Comparison of ENCODE assay signal across 2 cellular contexts in the genomic region with DNA sequence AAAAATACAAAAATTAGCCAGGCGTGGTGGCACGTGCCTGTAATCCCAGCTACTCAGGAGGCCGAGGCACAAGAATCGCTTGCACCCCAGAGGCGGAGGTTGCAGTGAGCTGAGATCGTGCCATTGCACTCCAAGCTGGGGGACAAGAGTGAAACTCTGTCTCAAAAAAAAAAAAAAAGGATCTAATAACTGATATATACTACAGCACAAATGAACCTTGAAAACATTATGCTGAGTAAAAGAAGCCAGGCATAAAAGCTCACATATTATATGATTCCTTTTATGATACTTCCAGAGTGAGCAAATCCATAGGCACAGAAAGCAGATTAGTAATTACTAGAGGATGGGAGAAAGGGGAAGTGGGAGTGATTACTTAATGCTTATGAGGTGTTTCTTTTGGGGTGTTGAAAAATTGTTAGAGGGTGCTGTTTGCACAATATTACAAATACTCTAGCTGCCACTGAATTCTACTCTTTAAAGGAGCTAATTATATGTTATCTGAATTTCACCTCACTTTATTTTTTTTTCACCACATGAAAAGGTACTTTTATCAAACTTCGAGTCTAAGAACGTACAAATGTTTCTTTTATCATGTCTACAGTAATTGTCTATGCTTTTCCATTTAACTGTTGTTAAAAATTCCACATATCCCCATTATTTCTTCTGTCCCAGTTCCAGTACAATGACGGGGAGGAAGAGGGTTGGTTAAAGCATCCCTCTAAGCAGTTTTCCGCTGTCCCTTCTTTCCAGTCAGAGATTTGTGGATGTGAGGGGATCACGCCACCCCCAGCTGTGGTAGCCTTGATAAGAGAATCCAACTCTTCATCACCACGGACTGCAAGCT.
TF ChIP-seq lines count a peak whose summit lies in the region.

No MANE protein-coding gene starts in this region.

TF ChIP-seq in SK-N-SH, 30 proteins besides CTCF, POLR2A, EP300 and RAD21 (continued from another document):
- TF ChIP-seq ELF1 (IDR thresholded peaks at IDR 0.05) (no peak), TEAD4 (IDR thresholded peaks at IDR 0.05; ENCODE audit: borderline replicate concordance, insufficient read depth) (no peak), MEF2A (IDR thresholded peaks at IDR 0.05; ENCODE audit: borderline replicate concordance, low read depth) (no peak), POLR2AphosphoS5 (IDR thresholded peaks at IDR 0.05; ENCODE audit: low read depth, low read length) (no peak), MXI1 (IDR thresholded peaks at IDR 0.05; ENCODE audit: low read depth, low read length) (no peak), PBX3 (IDR thresholded peaks at IDR 0.05) (no peak), ZBTB33 (IDR thresholded peaks at IDR 0.05; ENCODE audit: borderline replicate concordance, low read depth) (no peak)
- TF ChIP-seq, protein P1, sequence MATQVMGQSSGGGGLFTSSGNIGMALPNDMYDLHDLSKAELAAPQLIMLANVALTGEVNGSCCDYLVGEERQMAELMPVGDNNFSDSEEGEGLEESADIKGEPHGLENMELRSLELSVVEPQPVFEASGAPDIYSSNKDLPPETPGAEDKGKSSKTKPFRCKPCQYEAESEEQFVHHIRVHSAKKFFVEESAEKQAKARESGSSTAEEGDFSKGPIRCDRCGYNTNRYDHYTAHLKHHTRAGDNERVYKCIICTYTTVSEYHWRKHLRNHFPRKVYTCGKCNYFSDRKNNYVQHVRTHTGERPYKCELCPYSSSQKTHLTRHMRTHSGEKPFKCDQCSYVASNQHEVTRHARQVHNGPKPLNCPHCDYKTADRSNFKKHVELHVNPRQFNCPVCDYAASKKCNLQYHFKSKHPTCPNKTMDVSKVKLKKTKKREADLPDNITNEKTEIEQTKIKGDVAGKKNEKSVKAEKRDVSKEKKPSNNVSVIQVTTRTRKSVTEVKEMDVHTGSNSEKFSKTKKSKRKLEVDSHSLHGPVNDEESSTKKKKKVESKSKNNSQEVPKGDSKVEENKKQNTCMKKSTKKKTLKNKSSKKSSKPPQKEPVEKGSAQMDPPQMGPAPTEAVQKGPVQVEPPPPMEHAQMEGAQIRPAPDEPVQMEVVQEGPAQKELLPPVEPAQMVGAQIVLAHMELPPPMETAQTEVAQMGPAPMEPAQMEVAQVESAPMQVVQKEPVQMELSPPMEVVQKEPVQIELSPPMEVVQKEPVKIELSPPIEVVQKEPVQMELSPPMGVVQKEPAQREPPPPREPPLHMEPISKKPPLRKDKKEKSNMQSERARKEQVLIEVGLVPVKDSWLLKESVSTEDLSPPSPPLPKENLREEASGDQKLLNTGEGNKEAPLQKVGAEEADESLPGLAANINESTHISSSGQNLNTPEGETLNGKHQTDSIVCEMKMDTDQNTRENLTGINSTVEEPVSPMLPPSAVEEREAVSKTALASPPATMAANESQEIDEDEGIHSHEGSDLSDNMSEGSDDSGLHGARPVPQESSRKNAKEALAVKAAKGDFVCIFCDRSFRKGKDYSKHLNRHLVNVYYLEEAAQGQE (IDR thresholded peaks at IDR 0.05; ENCODE audit: low read depth, low read length) = no peak

TF ChIP-seq in SK-N-SH treated with all-trans-retinoic acid at 6 μM for 48 hours, 23 proteins besides CTCF, POLR2A, EP300 and RAD21 (continued from another document):
- TF ChIP-seq, protein P2, sequence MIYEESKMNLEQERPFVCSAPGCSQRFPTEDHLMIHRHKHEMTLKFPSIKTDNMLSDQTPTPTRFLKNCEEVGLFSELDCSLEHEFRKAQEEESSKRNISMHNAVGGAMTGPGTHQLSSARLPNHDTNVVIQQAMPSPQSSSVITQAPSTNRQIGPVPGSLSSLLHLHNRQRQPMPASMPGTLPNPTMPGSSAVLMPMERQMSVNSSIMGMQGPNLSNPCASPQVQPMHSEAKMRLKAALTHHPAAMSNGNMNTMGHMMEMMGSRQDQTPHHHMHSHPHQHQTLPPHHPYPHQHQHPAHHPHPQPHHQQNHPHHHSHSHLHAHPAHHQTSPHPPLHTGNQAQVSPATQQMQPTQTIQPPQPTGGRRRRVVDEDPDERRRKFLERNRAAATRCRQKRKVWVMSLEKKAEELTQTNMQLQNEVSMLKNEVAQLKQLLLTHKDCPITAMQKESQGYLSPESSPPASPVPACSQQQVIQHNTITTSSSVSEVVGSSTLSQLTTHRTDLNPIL (CRISPR knock-in tag; IDR thresholded peaks at IDR 0.05; ENCODE audit: low read depth) = no peak
- TF ChIP-seq PPARA (CRISPR knock-in tag; IDR thresholded peaks at IDR 0.05; ENCODE audit: borderline replicate concordance) = no peak
- TF ChIP-seq, protein P3, sequence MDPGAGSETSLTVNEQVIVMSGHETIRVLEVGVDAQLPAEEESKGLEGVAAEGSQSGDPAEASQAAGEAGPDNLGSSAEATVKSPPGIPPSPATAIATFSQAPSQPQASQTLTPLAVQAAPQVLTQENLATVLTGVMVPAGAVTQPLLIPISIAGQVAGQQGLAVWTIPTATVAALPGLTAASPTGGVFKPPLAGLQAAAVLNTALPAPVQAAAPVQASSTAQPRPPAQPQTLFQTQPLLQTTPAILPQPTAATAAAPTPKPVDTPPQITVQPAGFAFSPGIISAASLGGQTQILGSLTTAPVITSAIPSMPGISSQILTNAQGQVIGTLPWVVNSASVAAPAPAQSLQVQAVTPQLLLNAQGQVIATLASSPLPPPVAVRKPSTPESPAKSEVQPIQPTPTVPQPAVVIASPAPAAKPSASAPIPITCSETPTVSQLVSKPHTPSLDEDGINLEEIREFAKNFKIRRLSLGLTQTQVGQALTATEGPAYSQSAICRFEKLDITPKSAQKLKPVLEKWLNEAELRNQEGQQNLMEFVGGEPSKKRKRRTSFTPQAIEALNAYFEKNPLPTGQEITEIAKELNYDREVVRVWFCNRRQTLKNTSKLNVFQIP (CRISPR knock-in tag; IDR thresholded peaks at IDR 0.05; ENCODE audit: borderline replicate concordance, low read depth) = no peak
- no peak for TF ChIP-seq BACH2 (CRISPR knock-in tag; IDR thresholded peaks at IDR 0.05; ENCODE audit: borderline replicate concordance)
- no peak for TF ChIP-seq TCF4 (CRISPR knock-in tag; IDR thresholded peaks at IDR 0.05; ENCODE audit: borderline replicate concordance)
- TF ChIP-seq ZNF70 (CRISPR knock-in tag; IDR thresholded peaks at IDR 0.05) = no peak
TF ChIP-seq in SK-N-SH treated with all-trans-retinoic acid at 6 μM for 48 hours: peak in this region for 0.
